Comparison of ENCODE assay signal across 1 cellular context in genomic region chr19:55606471-55606787, GRCh38.
TF ChIP-seq lines count a peak whose summit lies in the region.

No MANE protein-coding gene starts in this region.

TF ChIP-seq in GM12878, 131 proteins besides CTCF, POLR2A, EP300 and RAD21:
- TF ChIP-seq FOS (IDR thresholded peaks at IDR 0.05; ENCODE audit: borderline replicate concordance, extremely low read depth, insufficient read length) (no peak), HDAC2 (IDR thresholded peaks at IDR 0.05) (no peak), E2F8 (IDR thresholded peaks at IDR 0.05; ENCODE audit: low read depth, partially characterized antibody) (no peak), HCFC1 (IDR thresholded peaks at IDR 0.05; ENCODE audit: low read length) (0 out of 2 replicates have a peak, but pooled peaks have one; percentile 1), ZZZ3 (IDR thresholded peaks at IDR 0.05; ENCODE audit: control insufficient read depth, insufficient read length, low read depth) (no peak), RELB (IDR thresholded peaks at IDR 0.05; ENCODE audit: low read depth) (peak; percentile 5; the same call in 1 of the 2 replicates), RELA (IDR thresholded peaks at IDR 0.05; ENCODE audit: borderline replicate concordance, partially characterized antibody) (no peak), YBX1 (IDR thresholded peaks at IDR 0.05) (no peak), MTA2 (IDR thresholded peaks at IDR 0.05; ENCODE audit: low read depth) (no peak), TBL1XR1 (IDR thresholded peaks at IDR 0.05; ENCODE audit: low read depth, low read length) (no peak), RUNX3 (IDR thresholded peaks at IDR 0.05; ENCODE audit: low read length) (peak; percentile 11; the same call in 1 of the 2 replicates), SIN3A (IDR thresholded peaks at IDR 0.05; ENCODE audit: low read depth, low read length) (peak; percentile 17; the same call in 1 of the 2 replicates), BCL3 (IDR thresholded peaks at IDR 0.05; ENCODE audit: borderline replicate concordance, insufficient read depth, low read depth, low read length, poor library complexity, severe bottlenecking) (no peak), EZH2 (IDR thresholded peaks at IDR 0.05; ENCODE audit: borderline replicate concordance, control insufficient read depth, low read depth, low read length) (no peak), HDGF (IDR thresholded peaks at IDR 0.05) (peak; percentile 92; the same call in 1 of the 2 replicates), ZNF687 (IDR thresholded peaks at IDR 0.05) (0 out of 2 replicates have a peak, but pooled peaks have one; percentile 27), LARP7 (IDR thresholded peaks at IDR 0.05) (no peak), TAF1 (IDR thresholded peaks at IDR 0.05; ENCODE audit: borderline replicate concordance, low read depth, low read length) (no peak), ZNF207 (IDR thresholded peaks at IDR 0.05; ENCODE audit: borderline replicate concordance) (0 out of 2 replicates have a peak, but pooled peaks have one; percentile 12), IRF3 (IDR thresholded peaks at IDR 0.05) (no peak), ZNF217 (IDR thresholded peaks at IDR 0.05) (no peak), SREBF2 (IDR thresholded peaks at IDR 0.05; ENCODE audit: low read length) (no peak), ZNF384 (IDR thresholded peaks at IDR 0.05; ENCODE audit: borderline replicate concordance, low read depth, low read length) (no peak), KAT2A (conservative IDR thresholded peaks at IDR 0.05; ENCODE audit: control insufficient read depth, low read depth, low read length) (no peak), CEBPZ (IDR thresholded peaks at IDR 0.05; ENCODE audit: low read depth, low read length) (no peak), MYC (IDR thresholded peaks at IDR 0.05; ENCODE audit: insufficient read depth, insufficient read length, insufficient replicate concordance, low read length, severe bottlenecking) (no peak), YY1 (IDR thresholded peaks at IDR 0.05; ENCODE audit: low read depth, low read length) (no peak), GATAD2B (conservative IDR thresholded peaks at IDR 0.05; ENCODE audit: low read depth) (no peak)
